9 cellular contexts compared by ENCODE assay signal in the genomic region with DNA sequence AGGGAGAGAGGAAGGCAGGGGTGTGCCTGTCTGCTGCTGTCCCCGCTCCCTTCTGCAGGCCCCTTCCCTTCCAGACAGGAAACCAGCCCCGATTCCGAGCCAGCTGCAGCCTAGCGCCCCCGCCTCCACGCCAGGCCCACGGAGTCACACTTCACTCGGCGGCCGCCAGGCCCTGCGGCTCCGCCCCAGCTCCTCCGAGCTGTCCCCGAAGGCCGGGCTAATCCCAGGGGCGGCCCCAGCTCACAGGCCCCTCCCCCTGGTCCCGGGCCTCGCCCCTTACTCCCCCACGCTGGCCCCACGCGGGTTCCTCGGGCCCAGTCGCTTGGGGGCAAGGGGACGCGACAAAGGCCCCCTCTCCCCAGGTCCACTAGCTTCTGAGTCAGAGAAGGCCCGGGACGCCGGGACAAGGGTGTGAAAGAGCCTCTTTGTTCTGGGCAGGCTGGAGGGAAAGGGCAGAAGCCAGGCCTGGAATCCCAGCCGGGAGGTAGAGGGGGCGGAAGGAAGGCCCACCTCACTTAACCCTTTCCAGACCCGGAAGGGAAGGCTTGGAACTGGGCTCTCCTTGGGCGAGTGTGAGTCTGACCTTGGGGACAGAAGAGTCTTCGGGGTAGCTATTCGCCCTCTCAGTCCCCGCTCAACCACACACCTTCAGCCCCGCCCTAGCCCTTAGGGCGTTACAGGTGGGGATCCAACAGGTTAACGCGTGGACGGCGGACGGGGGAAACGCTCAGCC. TPM values are rescaled to one million over a fixed set of nuclear protein-coding genes. Genes with fewer than 3 reads are reported as not detected.
DNase-seq lines count a peak whose midpoint lies in the region; ATAC-seq, FAIRE-seq and TF ChIP-seq lines count a peak whose summit lies in the region.
"Had no signal": no experiment of that assay in that cellular context is flagged by ENCODE, and none has a peak within 500 bp of the region (broad histone marks: within the 10 kb centered on the region; RNA-seq: fewer than 3 reads in every experiment).

No MANE protein-coding gene starts in this region.

- BruUV-seq in GM12878 (replicated peaks; lab: Mats Ljungman, UMichigan): no TSS peak

- TF ChIP-seq CTCF in GM23338 (conservative IDR thresholded peaks at IDR 0.05; ENCODE audit: low read depth in 2 of 2): no peak
- peak in 2 of 3 experiments; percentile 19 to 38; a peak in 3 of 6 replicates for TF ChIP-seq CTCF in GM12878 (IDR thresholded peaks at IDR 0.05 in 2 of 3, conservative IDR thresholded peaks at IDR 0.05 in 1 of 3; ENCODE audit: control insufficient read depth in 2 of 3, extremely low read depth in 1 of 3, insufficient read depth in 1 of 3, low read depth in 3 of 3, low read length in 3 of 3)

- peaks cover 43% of the 10 kb centered on the region for H3K79me2 ChIP-seq in GM23338 (replicated peaks; ENCODE audit: insufficient read depth)
- H3K79me2 ChIP-seq in GM12878 (ENCODE audit: control insufficient read depth, insufficient read depth, low read length): no peaks in the 10 kb centered on the region; the same call in 1 of the 2 replicates

- 34% methylated on average over 38 of the region's 43 CpGs for WGBS in GM12878 (ENCODE audit: insufficient coverage, insufficient replicate concordance, low lambda C conversion rate, missing lambda C conversion rate)

- ATAC-seq in GM23338 (peak; percentile 71), GM12878 (peak; percentile 98)

- FAIRE-seq in GM12878 (lab: Jason Lieb, UNC): peak; percentile 68
- FAIRE-seq: A204.1 had no signal

- H3K9me2 ChIP-seq in GM23338 (ENCODE audit: insufficient read depth): no peaks in the 10 kb centered on the region

- DNase-seq in NCI-H1436 (lab: John Stamatoyannopoulos, UW) (peak; percentile 72), NCI-H1436 treated with DMSO at 0.1 percent for 48 hours (lab: John Stamatoyannopoulos, UW) (no peak), GM23338 (ENCODE audit: low spot score) (peak; percentile 95), KBM-7 (peak; percentile 93), SHP77 (lab: John Stamatoyannopoulos, UW) (peak; percentile 55 to 82), GM12878 (ENCODE audit: low read depth, low spot score) (no peak), hypothalamus (lab: John Stamatoyannopoulos, UW) (peak; percentile 33 to 96 (median 86))

- H3K9ac ChIP-seq in GM12878 (ENCODE audit: control insufficient read depth, insufficient read depth, low read length): peak overlapping the region; percentile 62
- H3K9ac ChIP-seq in rectal smooth muscle tissue (ENCODE audit: low read length): peak overlapping the region; percentile 53

- peaks cover 18% of the 10 kb centered on the region for H3F3A ChIP-seq in GM23338 (replicated peaks; ENCODE audit: low read depth)

- peak overlapping the region; percentile 97 for H3K27ac Mint-ChIP-seq in GM23338

- no peaks in the 10 kb centered on the region for H3K9me3 ChIP-seq in GM12878 (replicated peaks; ENCODE audit: control insufficient read depth, insufficient read depth, low read length)

- peaks cover 18% of the 10 kb centered on the region for H3K36me3 Mint-ChIP-seq in GM23338 (ENCODE audit: low read depth)

- H4K20me1 ChIP-seq in GM23338 (replicated peaks; ENCODE audit: insufficient read depth) (peaks cover 23% of the 10 kb centered on the region), GM12878 (ENCODE audit: control insufficient read depth, insufficient read depth) (no peaks in the 10 kb centered on the region)

- peaks cover 35% of the 10 kb centered on the region for H3K4me1 ChIP-seq in GM23338 (ENCODE audit: insufficient read depth)
- peaks cover 23% of the 10 kb centered on the region for H3K4me1 ChIP-seq in GM12878 (ENCODE audit: control insufficient read depth, insufficient read depth, low read length)
- peaks cover 18% of the 10 kb centered on the region for H3K4me1 ChIP-seq in rectal smooth muscle tissue (ENCODE audit: control insufficient read depth, insufficient read depth, low read length)

- no peak for TF ChIP-seq EP300 in GM12878 (IDR thresholded peaks at IDR 0.05; ENCODE audit: borderline replicate concordance in 1 of 2, control insufficient read depth in 1 of 2, low read depth in 2 of 2, low read length in 2 of 2)

- H3K27ac ChIP-seq in GM23338 (ENCODE audit: low read depth) (peak overlapping the region; percentile 97), GM12878 (ENCODE audit: control insufficient read depth, insufficient read depth) (0 out of 2 replicates have a peak overlapping the region, but pooled peaks have one; percentile 2), rectal smooth muscle tissue (ENCODE audit: low read depth, low read length) (peak overlapping the region; percentile 65)

- RAD21 ChIA-PET in GM12878 (lab: Charles Lee; ENCODE audit: unreplicated experiment): interaction anchor here (0.6 to 2.3 kb wide), 14 partner anchors 10 to 136 kb away, joined by 3 to 13 read pairs (median 4); a partner anchor contains a TSS

- H3K36me3 ChIP-seq in GM23338 (ENCODE audit: insufficient read depth) (no peaks in the 10 kb centered on the region), GM12878 (ENCODE audit: control insufficient read depth in 2 of 2, insufficient read depth in 2 of 2, low read length in 1 of 2) (no peaks in the 10 kb centered on the region), rectal smooth muscle tissue (ENCODE audit: control insufficient read depth, insufficient read depth, low read length) (no peaks in the 10 kb centered on the region)

- no peaks in the 10 kb centered on the region for H3K9me3 Mint-ChIP-seq in GM23338

- TF ChIP-seq POLR2A in GM12878 (IDR thresholded peaks at IDR 0.05; ENCODE audit: low read depth, low read length): peak; percentile 77

- POLR2A ChIA-PET in GM12878 (lab: Charles Lee): interaction anchor here (0.9 to 3.4 kb wide), 13 partner anchors 8 to 63 kb away, joined by 3 to 29 read pairs (median 4); a partner anchor contains a TSS

- TF ChIP-seq RAD21 in GM12878 (IDR thresholded peaks at IDR 0.05; ENCODE audit: insufficient read depth, low read depth, low read length): no peak

- SMC1A ChIA-PET in GM12878 (lab: Charles Lee; ENCODE audit: uncharacterized antibody, unreplicated experiment): interaction anchor here (0.8 to 2.0 kb wide), 10 partner anchors 9 to 259 kb away, joined by 3 to 9 read pairs (median 4); a partner anchor contains a TSS

- intact Hi-C loops in GM12878 (cut with micrococcal nuclease; ENCODE audit: unreplicated experiment): no loop called here

- peaks cover 21% of the 10 kb centered on the region for H3K27me3 Mint-ChIP-seq in GM23338 (ENCODE audit: insufficient read depth, low read depth, poor library complexity)

- in situ Hi-C loops in KBM-7 (cut with MboI; ENCODE audit: low pct_unique_long_range_greater_than_20kb, low sequenced_read_pairs) (no loop called here), GM12878 (cut with MboI) (no loop called here)

- H2AFZ ChIP-seq in GM23338 (peak overlapping the region; percentile 66), GM12878 (ENCODE audit: control insufficient read depth, low read depth, low read length) (peak overlapping the region; percentile 89)

- H3K4me3 ChIP-seq in GM23338 (peak overlapping the region; percentile 96), GM12878 (peak overlapping the region; percentile 61; the same call in 1 of the 2 replicates), rectal smooth muscle tissue (ENCODE audit: low read length) (peak overlapping the region; percentile 90)

- H3K4me1 Mint-ChIP-seq in GM23338: peaks cover 38% of the 10 kb centered on the region

- H3K4me2 ChIP-seq in GM23338 (peak overlapping the region; percentile 97), GM12878 (ENCODE audit: control insufficient read depth, insufficient read depth) (peak overlapping the region; percentile 81)

- CTCF ChIA-PET in GM12878 (lab: Yijun Ruan, JAX): interaction anchor here (0.6 to 2.5 kb wide), 9 partner anchors 9 to 148 kb away, joined by 3 to 12 read pairs (median 3); a partner anchor contains a TSS

- peak overlapping the region; percentile 98 for H3K4me3 Mint-ChIP-seq in GM23338

- no peaks in the 10 kb centered on the region for H3K27me3 ChIP-seq in GM23338 (ENCODE audit: insufficient read depth)
- H3K27me3 ChIP-seq in GM12878 (replicated peaks in 1 of 2; ENCODE audit: control insufficient read depth in 2 of 2, insufficient read depth in 2 of 2, low read length in 1 of 2): peaks cover 2 to 10% of the 10 kb centered on the region in 2 experiments; a peak in 3 of 4 replicates
- H3K27me3 ChIP-seq in rectal smooth muscle tissue (ENCODE audit: control insufficient read depth, insufficient read depth, low read length): no peaks in the 10 kb centered on the region

RNA-seq across cellular contexts. Expression of a gene that starts 1.2 kb away (rescaled TPM):
- 42.8 and 50.0 TPM in 2 replicates for total RNA-seq in GM23338 (2014; rRNA removed; shearing (Covaris generic))
- 20.4 and 24.5 TPM in 2 replicates for polyA plus RNA-seq in GM23338 (2016; fragmentation: Nextera tagmentation; extraction: Ambion mirVana)
- 22.6 and 24.7 TPM in 2 replicates for total RNA-seq in GM12878 (2013; cell fraction: nucleolus; rRNA removed)
- total RNA-seq in GM12878 (2014; rRNA removed): 8.7 and 9.4 TPM in 2 replicates
- total RNA-seq in GM12878 (2014; rRNA removed; fragmentation: Illumina TruSeq; extraction: Trizol): 4.0 and 5.4 TPM in 2 replicates
- 11.9 and 12.3 TPM in 2 replicates for total RNA-seq in GM12878 (2021)
- polyA plus RNA-seq in GM12878 (2011; ENCODE audit: low read depth): 3.7 TPM
- polyA plus RNA-seq in GM12878 (2011; rRNA removed): 1.8 and 3.2 TPM in 2 replicates
- 2.9 and 4.0 TPM in 2 replicates for polyA plus RNA-seq in GM12878 (2011; cell fraction: cytosol; rRNA removed)
- 14.3 and 20.0 TPM in 2 replicates for polyA plus RNA-seq in GM12878 (2011; cell fraction: nucleus; rRNA removed)
- polyA plus RNA-seq in GM12878 (2012): 6.4 and 7.4 TPM in 2 replicates
- polyA plus RNA-seq in GM12878 (2014; fragmentation: Illumina TruSeq; extraction: Trizol): 2.8 and 6.0 TPM in 2 replicates
- polyA plus RNA-seq in GM12878 (2014; fragmentation: Nextera tagmentation; extraction: Ambion mirVana): under 1 TPM; 0.50 to 0.91 TPM
- polyA plus RNA-seq in GM12878 (2014; rRNA removed): 12.3 and 16.1 TPM in 2 replicates
- polyA plus RNA-seq in GM12878 (2016; fragmentation: Nextera tagmentation; extraction: Ambion mirVana): 1 to 10 TPM; 4.8 to 5.3 TPM
- 3.5 and 5.3 TPM in 2 replicates for polyA minus RNA-seq in GM12878 (2011; rRNA and poly(A)+ RNA removed)
- 2.0 and 2.1 TPM in 2 replicates for polyA minus RNA-seq in GM12878 (2011; cell fraction: cytosol; rRNA and poly(A)+ RNA removed)
- 6.4 and 8.7 TPM in 2 replicates for polyA minus RNA-seq in GM12878 (2011; cell fraction: nucleus; rRNA and poly(A)+ RNA removed)

RNA-seq across cellular contexts. Expression of a gene that starts 14.3 kb away (rescaled TPM):
- 17.5 and 21.8 TPM in 2 replicates for total RNA-seq in GM23338 (2014; rRNA removed; shearing (Covaris generic))
- 5.1 and 6.1 TPM in 2 replicates for polyA plus RNA-seq in GM23338 (2016; fragmentation: Nextera tagmentation; extraction: Ambion mirVana)
- 54.1 and 56.3 TPM in 2 replicates for total RNA-seq in GM12878 (2013; cell fraction: nucleolus; rRNA removed)
- total RNA-seq in GM12878 (2014; rRNA removed): 14.8 and 16.5 TPM in 2 replicates
- total RNA-seq in GM12878 (2014; rRNA removed; fragmentation: Illumina TruSeq; extraction: Trizol): 11.0 and 11.2 TPM in 2 replicates
- total RNA-seq in GM12878 (2021): 26.7 and 26.9 TPM in 2 replicates
- 6.3 TPM for polyA plus RNA-seq in GM12878 (2011; ENCODE audit: low read depth)
- polyA plus RNA-seq in GM12878 (2011; rRNA removed): 11.3 and 14.8 TPM in 2 replicates
- 8.0 and 8.9 TPM in 2 replicates for polyA plus RNA-seq in GM12878 (2011; cell fraction: cytosol; rRNA removed)
- polyA plus RNA-seq in GM12878 (2011; cell fraction: nucleus; rRNA removed): 70.4 and 72.7 TPM in 2 replicates
- polyA plus RNA-seq in GM12878 (2012): 21.6 and 22.4 TPM in 2 replicates
- polyA plus RNA-seq in GM12878 (2014; fragmentation: Illumina TruSeq; extraction: Trizol): 13.7 and 15.0 TPM in 2 replicates
- polyA plus RNA-seq in GM12878 (2014; fragmentation: Nextera tagmentation; extraction: Ambion mirVana): 1 to 10 TPM; 1.3 to 1.8 TPM
- 16.7 and 21.3 TPM in 2 replicates for polyA plus RNA-seq in GM12878 (2014; rRNA removed)
- 1 to 10 TPM; 5.0 to 6.7 TPM for polyA plus RNA-seq in GM12878 (2016; fragmentation: Nextera tagmentation; extraction: Ambion mirVana)
- 4.7 and 5.7 TPM in 2 replicates for polyA minus RNA-seq in GM12878 (2011; rRNA and poly(A)+ RNA removed)
- 2.4 TPM in 1 of 2 replicates, not detected in the other for polyA minus RNA-seq in GM12878 (2011; cell fraction: cytosol; rRNA and poly(A)+ RNA removed)
- 14.5 and 26.4 TPM in 2 replicates for polyA minus RNA-seq in GM12878 (2011; cell fraction: nucleus; rRNA and poly(A)+ RNA removed)

RNA-seq across cellular contexts. Expression of a gene that starts 17.7 kb away (rescaled TPM):
- total RNA-seq in GM23338 (2014; rRNA removed; shearing (Covaris generic)): 52.4 and 64.4 TPM in 2 replicates
- polyA plus RNA-seq in GM23338 (2016; fragmentation: Nextera tagmentation; extraction: Ambion mirVana): 53.0 and 62.0 TPM in 2 replicates
- 43.3 and 49.4 TPM in 2 replicates for total RNA-seq in GM12878 (2013; cell fraction: nucleolus; rRNA removed)
- 46.3 and 53.3 TPM in 2 replicates for total RNA-seq in GM12878 (2014; rRNA removed)
- 23.6 and 25.5 TPM in 2 replicates for total RNA-seq in GM12878 (2014; rRNA removed; fragmentation: Illumina TruSeq; extraction: Trizol)
- 42.5 and 46.6 TPM in 2 replicates for total RNA-seq in GM12878 (2021)
- polyA plus RNA-seq in GM12878 (2011; ENCODE audit: low read depth): 29.8 TPM
- polyA plus RNA-seq in GM12878 (2011; rRNA removed): 27.2 and 43.0 TPM in 2 replicates
- polyA plus RNA-seq in GM12878 (2011; cell fraction: cytosol; rRNA removed): 77.7 and 89.4 TPM in 2 replicates
- polyA plus RNA-seq in GM12878 (2011; cell fraction: nucleus; rRNA removed): 332 and 388 TPM in 2 replicates
- 65.8 and 66.5 TPM in 2 replicates for polyA plus RNA-seq in GM12878 (2012)
- polyA plus RNA-seq in GM12878 (2014; fragmentation: Illumina TruSeq; extraction: Trizol): 20.4 and 47.7 TPM in 2 replicates
- polyA plus RNA-seq in GM12878 (2014; fragmentation: Nextera tagmentation; extraction: Ambion mirVana): 10 to 100 TPM in 1 of 2 experiments, 1 to 10 TPM in 1; 4.2 to 11.5 TPM
- polyA plus RNA-seq in GM12878 (2014; rRNA removed): 76.8 and 78.0 TPM in 2 replicates
- polyA plus RNA-seq in GM12878 (2016; fragmentation: Nextera tagmentation; extraction: Ambion mirVana): 10 to 100 TPM; 38.5 to 44.6 TPM
- polyA minus RNA-seq in GM12878 (2011; rRNA and poly(A)+ RNA removed): 19.5 and 28.5 TPM in 2 replicates
- polyA minus RNA-seq in GM12878 (2011; cell fraction: cytosol; rRNA and poly(A)+ RNA removed): 5.3 and 7.4 TPM in 2 replicates
- 33.2 and 55.6 TPM in 2 replicates for polyA minus RNA-seq in GM12878 (2011; cell fraction: nucleus; rRNA and poly(A)+ RNA removed)

RNA-seq across cellular contexts. Expression of a gene that starts 19.0 kb away (rescaled TPM):
- total RNA-seq in GM23338 (2014; rRNA removed; shearing (Covaris generic)): 41.3 and 41.6 TPM in 2 replicates
- 35.2 and 42.6 TPM in 2 replicates for polyA plus RNA-seq in GM23338 (2016; fragmentation: Nextera tagmentation; extraction: Ambion mirVana)
- 58.9 and 61.5 TPM in 2 replicates for total RNA-seq in GM12878 (2013; cell fraction: nucleolus; rRNA removed)
- total RNA-seq in GM12878 (2014; rRNA removed): 71.8 and 77.1 TPM in 2 replicates
- total RNA-seq in GM12878 (2014; rRNA removed; fragmentation: Illumina TruSeq; extraction: Trizol): 38.2 and 39.0 TPM in 2 replicates
- total RNA-seq in GM12878 (2021): 64.8 and 66.0 TPM in 2 replicates
- 64.2 TPM for polyA plus RNA-seq in GM12878 (2011; ENCODE audit: low read depth)
- 72.2 and 116 TPM in 2 replicates for polyA plus RNA-seq in GM12878 (2011; rRNA removed)
- 215 and 228 TPM in 2 replicates for polyA plus RNA-seq in GM12878 (2011; cell fraction: cytosol; rRNA removed)
- polyA plus RNA-seq in GM12878 (2011; cell fraction: nucleus; rRNA removed): 204 and 286 TPM in 2 replicates
- polyA plus RNA-seq in GM12878 (2012): 92.9 and 130 TPM in 2 replicates
- polyA plus RNA-seq in GM12878 (2014; fragmentation: Illumina TruSeq; extraction: Trizol): 22.3 and 43.0 TPM in 2 replicates
- 10 to 100 TPM; 88.7 to 89.5 TPM for polyA plus RNA-seq in GM12878 (2014; fragmentation: Nextera tagmentation; extraction: Ambion mirVana)
- 80.8 and 90.9 TPM in 2 replicates for polyA plus RNA-seq in GM12878 (2014; rRNA removed)
- 100 to 1,000 TPM; 104 to 116 TPM for polyA plus RNA-seq in GM12878 (2016; fragmentation: Nextera tagmentation; extraction: Ambion mirVana)
- polyA minus RNA-seq in GM12878 (2011; rRNA and poly(A)+ RNA removed): 151 and 248 TPM in 2 replicates
- 50.4 and 56.4 TPM in 2 replicates for polyA minus RNA-seq in GM12878 (2011; cell fraction: cytosol; rRNA and poly(A)+ RNA removed)
- polyA minus RNA-seq in GM12878 (2011; cell fraction: nucleus; rRNA and poly(A)+ RNA removed): 41.8 and 61.0 TPM in 2 replicates

RNA-seq across cellular contexts. Expression of a gene that starts 19.1 kb away (rescaled TPM):
- total RNA-seq in GM23338 (2014; rRNA removed; shearing (Covaris generic)): 4.6 TPM in 2 replicates
- 3.7 and 3.8 TPM in 2 replicates for polyA plus RNA-seq in GM23338 (2016; fragmentation: Nextera tagmentation; extraction: Ambion mirVana)
- total RNA-seq in GM12878 (2013; cell fraction: nucleolus; rRNA removed): 3.2 and 4.9 TPM in 2 replicates
- total RNA-seq in GM12878 (2014; rRNA removed): 3.7 and 4.4 TPM in 2 replicates
- 1.3 and 2.0 TPM in 2 replicates for total RNA-seq in GM12878 (2014; rRNA removed; fragmentation: Illumina TruSeq; extraction: Trizol)
- total RNA-seq in GM12878 (2021): 9.5 and 9.8 TPM in 2 replicates
- polyA plus RNA-seq in GM12878 (2011; ENCODE audit: low read depth): 1.8 TPM
- 0.81 and 1.1 TPM in 2 replicates for polyA plus RNA-seq in GM12878 (2011; rRNA removed)
- polyA plus RNA-seq in GM12878 (2011; cell fraction: cytosol; rRNA removed): 2.4 and 2.5 TPM in 2 replicates
- polyA plus RNA-seq in GM12878 (2011; cell fraction: nucleus; rRNA removed): 2.6 and 3.7 TPM in 2 replicates
- 4.2 and 5.5 TPM in 2 replicates for polyA plus RNA-seq in GM12878 (2012)
- polyA plus RNA-seq in GM12878 (2014; fragmentation: Illumina TruSeq; extraction: Trizol): 0.57 and 1.7 TPM in 2 replicates
- polyA plus RNA-seq in GM12878 (2014; fragmentation: Nextera tagmentation; extraction: Ambion mirVana): under 1 TPM; 0.10 to 0.27 TPM
- polyA plus RNA-seq in GM12878 (2014; rRNA removed): 4.8 and 6.3 TPM in 2 replicates
- polyA plus RNA-seq in GM12878 (2016; fragmentation: Nextera tagmentation; extraction: Ambion mirVana): 1 to 10 TPM; 3.3 to 3.5 TPM
- 0.66 and 2.6 TPM in 2 replicates for polyA minus RNA-seq in GM12878 (2011; rRNA and poly(A)+ RNA removed)
- polyA minus RNA-seq in GM12878 (2011; cell fraction: cytosol; rRNA and poly(A)+ RNA removed): 1.0 and 1.6 TPM in 2 replicates
- polyA minus RNA-seq in GM12878 (2011; cell fraction: nucleus; rRNA and poly(A)+ RNA removed): 0.73 and 1.7 TPM in 2 replicates

Comparison
In these comparisons a context has a peak if more than half of its experiments do, and no peak if none do; other contexts are left out.
1. DNase-seq: peak in NCI-H1436 (single experiment), GM23338 (single experiment), KBM-7 (single experiment), SHP77 (2 of 2) and hypothalamus (51 of 51); none in NCI-H1436 treated with DMSO at 0.1 percent for 48 hours (single experiment) and GM12878 (single experiment).
2. H3K27ac ChIP-seq: peak in every context shown above with its lines; median percentile 97 in GM23338; 65 in rectal smooth muscle tissue; 2 in GM12878.
3. CTCF ChIP-seq: peak in GM12878 (2 of 3); none in GM23338 (0 of 2).
4. Peak in every context shown above with its lines, with median percentiles within 50 percentile points of each other: H3K4me3 ChIP-seq.